11 cellular contexts compared by ENCODE assay signal in genomic region chr19:51511353-51511752, GRCh38. TPM values are rescaled to one million over a fixed set of nuclear protein-coding genes. Genes with fewer than 3 reads are reported as not detected.
DNase-seq lines count a peak whose midpoint lies in the region; ATAC-seq and TF ChIP-seq lines count a peak whose summit lies in the region.
"Had no signal": no experiment of that assay in that cellular context is flagged by ENCODE, and none has a peak within 500 bp of the region (broad histone marks: within the 10 kb centered on the region; RNA-seq: fewer than 3 reads in every experiment).

No MANE protein-coding gene starts in this region.

- WGBS in adrenal gland, 4 donors, result 11 to 16% (median 13%) methylated on average over 6 of the region's 6 CpGs

- CTCF ChIA-PET in PC-9 (lab: Charles Lee), result no interaction called here

- H3F3A ChIP-seq in PC-9 (ENCODE audit: insufficient read depth, low read depth), result no peaks in the 10 kb centered on the region

- TF ChIP-seq CTCF in C4-2B (conservative IDR thresholded peaks at IDR 0.05) (peak; percentile 51), GM12873 (IDR thresholded peaks at IDR 0.05; ENCODE audit: insufficient read depth, low read depth, low read length, missing control alignments) (peak; percentile 66), PC-9 (conservative IDR thresholded peaks at IDR 0.05) (peak; percentile 38; the same call in 1 of the 2 replicates), fibroblast of villous mesenchyme (IDR thresholded peaks at IDR 0.05; ENCODE audit: insufficient read depth, low read depth, low read length) (peak; percentile 31), adrenal gland (IDR thresholded peaks at IDR 0.05) (no peak)

- no peak overlapping the region for H2AFZ ChIP-seq in PC-9

- no peak overlapping the region for H3K4me2 ChIP-seq in PC-9
- H3K4me2 ChIP-seq: KMS-11 had no signal

- no peaks in the 10 kb centered on the region for H3K9me2 ChIP-seq in PC-9 (ENCODE audit: insufficient read depth)

- ATAC-seq in HG02870 (IDR thresholded peaks at IDR 0.05; ENCODE audit: unreplicated experiment), result no peak
- ATAC-seq: T-cell had no signal

- H3K27ac ChIP-seq in C4-2B (no peak overlapping the region), PC-9 (no peak overlapping the region), adrenal gland (no peak overlapping the region)
- H3K27ac ChIP-seq: KMS-11 had no signal

- H3K9me3 ChIP-seq in PC-9 (ENCODE audit: insufficient read depth, low read depth) (no peaks in the 10 kb centered on the region), adrenal gland (replicated peaks in 1 of 3) (no peaks in the 10 kb centered on the region)

- TF ChIP-seq POLR2A in adrenal gland (IDR thresholded peaks at IDR 0.05), result no peak

- H4K20me1 ChIP-seq in PC-9 (ENCODE audit: insufficient read depth), result no peaks in the 10 kb centered on the region

- BruUV-seq in PC-9 (replicated peaks; lab: Mats Ljungman, UMichigan), result no TSS peak

- DNase-seq in PC-9, result no peak
- peak; percentile 1 for DNase-seq in fibroblast of villous mesenchyme (ENCODE audit: low read depth)
- DNase-seq in ACHN, result no peak
- no peak for DNase-seq in adrenal gland
- DNase-seq in retina, result no peak
- DNase-seq: T-cell had no signal

- intact Hi-C loops in PC-9 (cut with micrococcal nuclease; ENCODE audit: unreplicated experiment), result no loop called here
- intact Hi-C loops in adrenal gland (cut with DNase I), result no loop called here

- H3K36me3 ChIP-seq in PC-9 (ENCODE audit: low read depth) (no peaks in the 10 kb centered on the region), adrenal gland (replicated peaks in 1 of 2) (no peaks in the 10 kb centered on the region)

- H3K4me3 ChIP-seq in PC-9, result no peak overlapping the region
- no peak overlapping the region for H3K4me3 ChIP-seq in fibroblast of villous mesenchyme (ENCODE audit: low read depth, low read length)
- H3K4me3 ChIP-seq in adrenal gland, result no peak overlapping the region

- peaks cover 34% of the 10 kb centered on the region; the same call in 1 of the 2 replicates for H3K27me3 ChIP-seq in PC-9 (ENCODE audit: insufficient read depth, low read depth)
- H3K27me3 ChIP-seq in adrenal gland, result no peaks in the 10 kb centered on the region

- in situ Hi-C loops in ACHN (cut with HindIII; ENCODE audit: low pct_ligation_motif_present, low pct_unique_long_range_greater_than_20kb, low sequenced_read_pairs), result no loop called here

- H3K4me1 ChIP-seq in PC-9 (replicated peaks; ENCODE audit: insufficient read depth), result no peaks in the 10 kb centered on the region
- no peaks in the 10 kb centered on the region for H3K4me1 ChIP-seq in adrenal gland (replicated peaks in 1 of 2)

- POLR2A ChIA-PET in PC-9 (lab: Charles Lee; ENCODE audit: unreplicated experiment), result no interaction called here

- no peaks in the 10 kb centered on the region for H3K79me2 ChIP-seq in PC-9 (ENCODE audit: low read depth)

RNA-seq across cellular contexts. Expression of gene SIGLEC12, which starts 9.8 kb away (rescaled TPM):
- total RNA-seq in PC-9 (2021) (not detected in 2 replicates), fibroblast of villous mesenchyme (not detected in 2 replicates), adrenal gland (1 to 10 TPM in 4 of 8 donors, under 1 TPM in 2, not detected in 2; 0.30 to 3.1 (median 1.1) TPM)
- 1 to 10 TPM in 1 of 3 donors, under 1 TPM in 2; 0.34 to 1.2 (median 0.48) TPM for polyA plus RNA-seq in adrenal gland
- total RNA-seq: fibroblast of lung, T-cell had no signal
- polyA plus RNA-seq: fibroblast of lung had no signal

RNA-seq across cellular contexts. Expression of gene SIGLEC6, which starts 20.1 kb away (rescaled TPM):
- not detected in 2 replicates for total RNA-seq in PC-9 (2021)
- under 0.01 TPM in 1 of 2 replicates, not detected in the other for total RNA-seq in fibroblast of villous mesenchyme
- total RNA-seq in adrenal gland, result under 1 TPM in 1 of 8 donors, not detected in 7; 0.18 TPM
- not detected for polyA plus RNA-seq in adrenal gland
- total RNA-seq: fibroblast of lung had no signal
- polyA plus RNA-seq: fibroblast of lung had no signal

RNA-seq across cellular contexts. Expression of gene CEACAM18, which starts 33.0 kb away (rescaled TPM):
- total RNA-seq in PC-9 (2021) (not detected in 2 replicates), fibroblast of villous mesenchyme (not detected in 2 replicates), adrenal gland (not detected)
- polyA plus RNA-seq in adrenal gland, result not detected
- total RNA-seq: fibroblast of lung, T-cell had no signal
- polyA plus RNA-seq: fibroblast of lung had no signal

RNA-seq across cellular contexts. Expression of gene SIGLEC8, which starts 53.1 kb away (rescaled TPM):
- total RNA-seq in PC-9 (2021) (not detected in 2 replicates), fibroblast of villous mesenchyme (not detected in 2 replicates), adrenal gland (10 to 100 TPM in 3 of 8 donors, 1 to 10 TPM in 5; 1.5 to 34.0 (median 9.4) TPM)
- 1 to 10 TPM; 1.1 to 3.0 (median 2.4) TPM for polyA plus RNA-seq in adrenal gland
- total RNA-seq: fibroblast of lung, T-cell had no signal
- polyA plus RNA-seq: fibroblast of lung had no signal

RNA-seq across cellular contexts. Expression of gene ZNF175, which starts 59.7 kb away (rescaled TPM):
- total RNA-seq in PC-9 (2021) (11.7 and 12.5 TPM in 2 replicates), fibroblast of villous mesenchyme (5.5 and 9.9 TPM in 2 replicates), adrenal gland (10 to 100 TPM in 4 of 8 donors, 1 to 10 TPM in 4; 2.5 to 14.5 (median 9.1) TPM)
- polyA plus RNA-seq in adrenal gland, result 1 to 10 TPM; 2.1 to 6.5 (median 3.4) TPM

Comparison
In these comparisons a context has a peak if more than half of its experiments do, and no peak if none do; other contexts are left out.
1. CTCF ChIP-seq: peak in C4-2B (single experiment), GM12873 (single experiment), PC-9 (single experiment) and fibroblast of villous mesenchyme (single experiment); none in adrenal gland (0 of 6).